Comparison of ENCODE assay signal across 22 cellular contexts in the genomic region with DNA sequence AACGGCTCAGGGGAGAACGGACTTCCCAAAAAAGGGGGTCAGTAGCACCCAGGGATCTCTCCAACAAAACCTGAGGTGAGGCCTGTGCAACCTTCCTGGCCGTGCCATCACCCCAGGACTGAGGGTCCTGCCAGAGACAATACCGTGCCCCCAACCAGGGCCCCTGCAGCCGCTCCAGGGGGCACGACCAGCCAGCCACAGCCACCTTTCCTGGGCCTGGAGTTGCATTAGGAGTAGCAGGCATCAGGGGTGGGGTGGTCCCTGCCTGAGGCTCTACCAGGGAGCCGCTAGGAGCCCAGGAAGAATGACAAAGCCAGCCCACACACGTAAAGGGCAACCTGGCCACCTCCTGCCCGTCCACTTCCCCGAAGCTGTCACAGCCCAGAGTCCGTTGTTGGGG.
"Had no signal": no experiment of that assay in that cellular context is flagged by ENCODE, and none has a peak within 500 bp of the region (broad histone marks: within the 10 kb centered on the region; RNA-seq: fewer than 3 reads in every experiment).

No MANE protein-coding gene starts in this region.

- H3K4me1 Mint-ChIP-seq: IgD-negative memory B cell had no signal

- ATAC-seq: K562 had no signal

- H3K9ac ChIP-seq: KMS-11, SK-N-SH had no signal

- H3K4me3 Mint-ChIP-seq: IgD-negative memory B cell had no signal

- H3K27ac ChIP-seq: HL-60, KMS-11 had no signal

- H3K27ac Mint-ChIP-seq: IgD-negative memory B cell had no signal

- H3K4me3 ChIP-seq: K562 had no signal

- DNase-seq: Kasumi-1, MM.1S, NCI-H1092 treated with DMSO at 0.1 percent for 48 hours, NCI-H1436, NCI-H187, NCI-H2029, NCI-H2081 treated with DMSO at 0.1 percent for 48 hours, NCI-H2171, NCI-H226, NCI-H446, NCI-H510A, NCI-H524 treated with DMSO at 0.1 percent for 48 hours, NCI-H69, NCI-H774, Right ventricle myocardium superior, RPMI8226, SIG-M5, SK-N-SH had no signal

- H3K9me3 ChIP-seq: SK-N-SH had no signal
